In genomic region chr12:56885316-56885715, GRCh38 we compare ENCODE assay signal across 39 cellular contexts. TPM values are rescaled to one million over a fixed set of nuclear protein-coding genes. Genes with fewer than 3 reads are reported as not detected.
"Had no signal": no experiment of that assay in that cellular context is flagged by ENCODE, and none has a peak within 500 bp of the region (broad histone marks: within the 10 kb centered on the region; RNA-seq: fewer than 3 reads in every experiment).

No MANE protein-coding gene starts in this region.

- H3K4me3 ChIP-seq: MG63 had no signal

- H3K36me3 ChIP-seq: MG63 had no signal

- DNase-seq: Karpas-422, Kasumi-1, MG63, MM.1S, MV-4-11, NCI-H1048, NCI-H1092, NCI-H1092 treated with DMSO at 0.1 percent for 48 hours, NCI-H1105, NCI-H1105 treated with DMSO at 0.1 percent for 48 hours, NCI-H1417, NCI-H1417 treated with DMSO at 0.1 percent for 48 hours, NCI-H1436, NCI-H1436 treated with DMSO at 0.1 percent for 48 hours, NCI-H146, NCI-H1694, NCI-H1694 treated with DMSO at 0.1 percent for 48 hours, NCI-H187, NCI-H187 treated with DMSO at 0.1 percent for 48 hours, NCI-H1930, NCI-H2029, NCI-H2029 treated with DMSO at 0.1 percent for 48 hours, NCI-H2081, NCI-H2081 treated with DMSO at 0.1 percent for 48 hours, NCI-H2107, NCI-H2171, NCI-H2171 treated with DMSO at 0.1 percent for 48 hours, NCI-H2227 treated with DMSO at 0.1 percent for 48 hours, NCI-H226, NCI-H345, NCI-H446, NCI-H446 treated with DMSO at 0.1 percent for 48 hours, NCI-H510A, NCI-H510A treated with DMSO at 0.1 percent for 48 hours, NCI-H524 had no signal

- H3K27me3 ChIP-seq: MG63 had no signal

RNA-seq across cellular contexts. Expression of gene SDR9C7, which starts 48.9 kb away (rescaled TPM):
- total RNA-seq: LHCN-M2, M059J, MCF 10A, NCI-H460 had no signal
